ENCODE assay signal across 10 cellular contexts in the genomic region with DNA sequence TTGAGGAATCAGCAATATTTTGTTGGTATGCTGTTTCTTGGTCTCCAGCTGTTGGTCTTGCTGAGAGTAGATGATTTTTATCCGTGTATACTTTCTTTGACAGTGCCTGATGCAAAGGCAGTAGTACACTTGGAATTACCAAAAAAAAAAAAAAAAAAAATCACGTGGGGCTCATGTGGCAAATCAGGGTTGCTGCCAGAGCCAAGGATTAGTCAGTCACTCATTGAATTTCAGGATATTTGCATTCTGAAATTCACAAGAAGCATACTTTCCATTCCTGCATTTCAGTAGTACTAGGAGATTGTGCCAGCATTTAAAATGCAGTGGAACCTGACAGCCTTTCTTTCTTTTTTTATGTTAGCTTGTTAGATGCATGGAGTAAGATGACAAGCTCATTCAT.
DNase-seq lines count a peak whose midpoint lies in the region; ATAC-seq and TF ChIP-seq lines count a peak whose summit lies in the region.
"Had no signal": no experiment of that assay in that cellular context is flagged by ENCODE, and none has a peak within 500 bp of the region (broad histone marks: within the 10 kb centered on the region; RNA-seq: fewer than 3 reads in every experiment).

No MANE protein-coding gene starts in this region.

- CTCF ChIA-PET in AG04449 (lab: Yijun Ruan, JAX): interaction anchor here (0.7 to 4.6 kb wide), 35 partner anchors 9 to 386 kb away, joined by 3 to 193 read pairs (median 5); a partner anchor contains a TSS

- no peak for TF ChIP-seq CTCF in AG04449 (IDR thresholded peaks at IDR 0.05; ENCODE audit: insufficient read depth, low read length, missing control alignments)

- POLR2A ChIA-PET in AG04449 (lab: Yijun Ruan, JAX): interaction anchor here (0.6 kb wide), 1 partner anchor 73 kb away, joined by 3 read pairs; no protein-coding TSS in a partner anchor

- DNase-seq in AG04449 (ENCODE audit: low read depth, low spot score) (peak; percentile 46), HCEC 1CT (peak; percentile 43), astrocyte of the hippocampus (ENCODE audit: low read depth, low spot score) (peak; percentile 86), hepatic stellate cell (ENCODE audit: low spot score) (peak; percentile 57), NCI-H446 treated with DMSO at 0.1 percent for 48 hours (lab: John Stamatoyannopoulos, UW) (no peak)
- no peak for DNase-seq in activated CD4-positive, alpha-beta T cell treated with anti-CD3 and anti-CD28 coated beads, Interleukin-2, amount 50 U/mL, for 4 hours
- DNase-seq in NK-92 treated with Interleukin-12 subunit alpha and Interleukin-12 subunit beta, amount 100 ng/mL, for 24 hours (lab: John Stamatoyannopoulos, UW): no peak
- DNase-seq: CD8-positive, alpha-beta T cell had no signal

- no peak for ATAC-seq in GM21737 (IDR thresholded peaks at IDR 0.05; ENCODE audit: unreplicated experiment)
- ATAC-seq: CD8-positive, alpha-beta T cell had no signal

- no peak overlapping the region for H3K4me3 ChIP-seq in AG04449 (ENCODE audit: low read depth, low read length)
- H3K4me3 ChIP-seq: testis had no signal

Comparison
In these comparisons a context has a peak if more than half of its experiments do, and no peak if none do; other contexts are left out.
1. DNase-seq: peak in AG04449 (single experiment), HCEC 1CT (single experiment), astrocyte of the hippocampus (single experiment) and hepatic stellate cell (single experiment); none in activated CD4-positive, alpha-beta T cell treated with anti-CD3 and anti-CD28 coated beads, Interleukin-2, amount 50 U/mL, for 4 hours (0 of 2), NCI-H446 treated with DMSO at 0.1 percent for 48 hours (single experiment) and NK-92 treated with Interleukin-12 subunit alpha and Interleukin-12 subunit beta, amount 100 ng/mL, for 24 hours (single experiment).